36 cellular contexts compared by ENCODE assay signal in the genomic region with DNA sequence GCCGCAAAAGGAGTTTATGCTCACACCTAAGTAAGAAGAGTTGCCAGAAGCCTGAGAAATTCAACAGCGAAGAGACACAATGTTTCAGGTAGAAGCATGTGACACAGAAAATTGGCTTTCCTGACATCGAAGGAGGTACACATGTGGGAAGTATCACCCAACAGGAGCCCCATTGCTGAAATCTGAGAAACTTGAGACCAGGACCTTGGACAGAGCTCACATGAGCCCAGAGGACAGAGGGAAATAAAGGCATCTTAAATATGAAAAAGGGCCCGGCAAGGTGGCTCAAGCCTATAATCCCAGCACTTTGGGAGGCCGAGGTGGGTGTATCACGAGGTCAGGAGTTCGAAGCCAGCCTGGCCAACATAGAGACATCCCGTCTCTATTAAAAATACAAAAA.
"Had no signal": no experiment of that assay in that cellular context is flagged by ENCODE, and none has a peak within 500 bp of the region (broad histone marks: within the 10 kb centered on the region; RNA-seq: fewer than 3 reads in every experiment).

No MANE protein-coding gene starts in this region.

- H3K4me1 Mint-ChIP-seq: activated T-helper 17 cell treated with anti-CD3 and anti-CD28 coated beads, Interleukin-2, amount 50 U/mL, for 72 hours; stimulated activated effector memory CD8-positive, alpha-beta T cell treated with anti-CD3 and anti-CD28 coated beads, Interleukin-12 subunit alpha, Interleukin-12 subunit beta, amount 100 ng/mL, for 72 hours had no signal

- H3K36me3 Mint-ChIP-seq: activated CD4-positive, alpha-beta memory T cell treated with anti-CD3 and anti-CD28 coated beads for 36 hours; stimulated activated effector memory CD8-positive, alpha-beta T cell treated with anti-CD3 and anti-CD28 coated beads, Interleukin-12 subunit alpha, Interleukin-12 subunit beta, amount 100 ng/mL, for 72 hours had no signal

- H3K36me3 ChIP-seq: brain microvascular endothelial cell, heart left ventricle, pancreas, prostate gland, sigmoid colon, thoracic aorta had no signal

- H3K9me3 Mint-ChIP-seq: activated CD4-positive, alpha-beta memory T cell treated with anti-CD3 and anti-CD28 coated beads for 36 hours; activated T-cell treated with anti-CD3 and anti-CD28 coated beads, Interleukin-2, amount 50 U/mL, for 4 hours; activated T-helper 17 cell treated with anti-CD3 and anti-CD28 coated beads, Interleukin-2, amount 50 U/mL, for 72 hours; effector memory CD8-positive, alpha-beta T cell; stimulated activated naive CD8-positive, alpha-beta T cell treated with anti-CD3 and anti-CD28 coated beads, Interleukin-15, Interleukin-2, amounts not matched to agents 100 ng/mL and 50 ng/mL, for 24 hours; T-helper 2 cell treated with Interferon-gamma antibody and Interleukin-4, amounts not matched to agents 5 μg/mL and 100 μg/mL, for 36 hours had no signal

- H3K27ac ChIP-seq: brain microvascular endothelial cell, heart left ventricle, pancreas, prostate gland, sigmoid colon, thoracic aorta, VCaP had no signal

- ATAC-seq: activated CD4-positive, CD25-positive, alpha-beta regulatory T cell treated with anti-CD3 and anti-CD28 coated beads, Interleukin-2, amount 50 U/mL, for 24 hours; activated T-cell treated with anti-CD3 and anti-CD28 coated beads, Interleukin-2, amount 50 U/mL, for 4 hours; activated T-helper 17 cell treated with anti-CD3 and anti-CD28 coated beads, Interleukin-2, amount 50 U/mL, for 72 hours; effector memory CD8-positive, alpha-beta T cell; esophagus mucosa; heart left ventricle; left ventricle myocardium superior; pancreas; stimulated activated effector memory CD8-positive, alpha-beta T cell treated with anti-CD3 and anti-CD28 coated beads, Interleukin-12 subunit alpha, Interleukin-12 subunit beta, amount 100 ng/mL, for 72 hours had no signal

- H3K27me3 ChIP-seq: brain microvascular endothelial cell, heart left ventricle, pancreas, sigmoid colon had no signal

- H3K27ac Mint-ChIP-seq: activated CD4-positive, alpha-beta memory T cell treated with anti-CD3 and anti-CD28 coated beads for 36 hours; activated T-helper 17 cell treated with anti-CD3 and anti-CD28 coated beads, Interleukin-2, amount 50 U/mL, for 72 hours; effector memory CD8-positive, alpha-beta T cell; stimulated activated effector memory CD8-positive, alpha-beta T cell treated with anti-CD3 and anti-CD28 coated beads, Interleukin-12 subunit alpha, Interleukin-12 subunit beta, amount 100 ng/mL, for 72 hours; stimulated activated naive CD8-positive, alpha-beta T cell treated with anti-CD3 and anti-CD28 coated beads, Interleukin-15, Interleukin-2, amounts not matched to agents 100 ng/mL and 50 ng/mL, for 24 hours; T-helper 2 cell treated with Interferon-gamma antibody and Interleukin-4, amounts not matched to agents 5 μg/mL and 100 μg/mL, for 36 hours had no signal

- FAIRE-seq: astrocyte, islet of Langerhans, pancreas, small intestine, TTC549, urothelium cell line had no signal

- H3K4me1 ChIP-seq: heart left ventricle, pancreas, prostate gland, sigmoid colon had no signal

- H3K4me3 ChIP-seq: heart left ventricle, pancreas, prostate gland, sigmoid colon, thoracic aorta had no signal

- H3K4me3 Mint-ChIP-seq: activated CD4-positive, alpha-beta memory T cell treated with anti-CD3 and anti-CD28 coated beads for 36 hours; activated T-cell treated with anti-CD3 and anti-CD28 coated beads, Interleukin-2, amount 50 U/mL, for 4 hours; activated T-helper 17 cell treated with anti-CD3 and anti-CD28 coated beads, Interleukin-2, amount 50 U/mL, for 72 hours; effector memory CD8-positive, alpha-beta T cell; stimulated activated effector memory CD8-positive, alpha-beta T cell treated with anti-CD3 and anti-CD28 coated beads, Interleukin-12 subunit alpha, Interleukin-12 subunit beta, amount 100 ng/mL, for 72 hours; stimulated activated naive CD8-positive, alpha-beta T cell treated with anti-CD3 and anti-CD28 coated beads, Interleukin-15, Interleukin-2, amounts not matched to agents 100 ng/mL and 50 ng/mL, for 24 hours; T-helper 2 cell treated with Interferon-gamma antibody and Interleukin-4, amounts not matched to agents 5 μg/mL and 100 μg/mL, for 36 hours had no signal

- H3K9me3 ChIP-seq: heart left ventricle, pancreas, prostate gland, sigmoid colon, thoracic aorta had no signal

- DNase-seq: activated CD4-positive, alpha-beta memory T cell treated with anti-CD3 and anti-CD28 coated beads for 36 hours; activated CD4-positive, alpha-beta T cell treated with anti-CD3 and anti-CD28 coated beads for 48 hours; activated CD8-positive, alpha-beta memory T cell treated with anti-CD3 and anti-CD28 coated beads, Interleukin-2, amount 50 U/mL, for 48 hours; activated gamma-delta T cell treated with Interleukin-2 at 50 U/mL for 16 hours; activated naive CD4-positive, alpha-beta T cell treated with anti-CD3 and anti-CD28 coated beads, Interleukin-2, amount 50 U/mL, for 16 hours; activated T-cell treated with anti-CD3 and anti-CD28 coated beads, Interleukin-2, amount 50 U/mL, for 4 hours; amniotic stem cell; brain microvascular endothelial cell; caudate nucleus; cortex of kidney; effector memory CD8-positive, alpha-beta T cell; foreskin fibroblast; heart left ventricle; hypothalamus; left ventricle myocardium superior; nucleus accumbens; pancreas; retina; sigmoid colon; small intestine; stimulated activated CD4-positive, alpha-beta T cell treated with anti-CD3 and anti-CD28 coated beads, Interleukin-4, amount 100 ng/mL, for 24 hours; T-helper 1 cell; trophoblast cell had no signal

- H3K27me3 Mint-ChIP-seq: activated CD4-positive, alpha-beta memory T cell treated with anti-CD3 and anti-CD28 coated beads for 36 hours had no signal
